Comparison of ENCODE assay signal across 16 cellular contexts in genomic region chr6:87645080-87645479, GRCh38.
DNase-seq lines count a peak whose midpoint lies in the region; ATAC-seq and FAIRE-seq lines count a peak whose summit lies in the region.
"Had no signal": no experiment of that assay in that cellular context is flagged by ENCODE, and none has a peak within 500 bp of the region (broad histone marks: within the 10 kb centered on the region; RNA-seq: fewer than 3 reads in every experiment).

No MANE protein-coding gene starts in this region.

- peak overlapping the region in 2 of 11 experiments; percentile 9 to 25; a peak in 1 of 22 replicates for H3K27ac ChIP-seq in BLaER1 treated with 17β-estradiol and CSF1 and Interleukin-3, amounts not matched to agents 10 nM and 100 nM
- no peak overlapping the region for H3K27ac ChIP-seq in duodenal mucosa (ENCODE audit: low read depth, low read length)
- H3K27ac ChIP-seq: C4-2B, right atrium auricular region had no signal

- no peaks in the 10 kb centered on the region; a peak in 1 of 20 replicates for H3K4me1 ChIP-seq in BLaER1 treated with 17β-estradiol and CSF1 and Interleukin-3, amounts not matched to agents 10 nM and 100 nM
- H3K4me1 ChIP-seq in duodenal mucosa (ENCODE audit: control insufficient read depth in 1 of 2, insufficient read depth in 2 of 2, low read length in 2 of 2): no peaks in the 10 kb centered on the region
- H3K4me1 ChIP-seq: right atrium auricular region had no signal

- no peaks in the 10 kb centered on the region for H4K20me1 ChIP-seq in BLaER1 treated with 17β-estradiol and CSF1 and Interleukin-3, amounts not matched to agents 10 nM and 100 nM

- no peaks in the 10 kb centered on the region for H3K9me3 ChIP-seq in BLaER1 treated with 17β-estradiol and CSF1 and Interleukin-3, amounts not matched to agents 10 nM and 100 nM (replicated peaks in 1 of 11)
- no peaks in the 10 kb centered on the region for H3K9me3 ChIP-seq in duodenal mucosa (ENCODE audit: control insufficient read depth in 1 of 2, low read length in 2 of 2)
- H3K9me3 ChIP-seq: right atrium auricular region had no signal

- no peak overlapping the region for H3K9ac ChIP-seq in BLaER1 treated with 17β-estradiol and CSF1 and Interleukin-3, amounts not matched to agents 10 nM and 100 nM
- H3K9ac ChIP-seq in duodenal mucosa (ENCODE audit: low read depth in 1 of 2, low read length in 2 of 2): no peak overlapping the region

- no peak overlapping the region for H3K4me3 ChIP-seq in BLaER1 treated with 17β-estradiol and CSF1 and Interleukin-3, amounts not matched to agents 10 nM and 100 nM
- peak overlapping the region; percentile 22 to 53 for H3K4me3 ChIP-seq in duodenal mucosa (ENCODE audit: low read depth in 1 of 2, low read length in 2 of 2)
- H3K4me3 ChIP-seq: right atrium auricular region had no signal

- DNase-seq in GM18507 (ENCODE audit: extremely low spot score, insufficient read length, low read depth) (no peak), NCI-H2029 treated with DMSO at 0.1 percent for 48 hours (lab: John Stamatoyannopoulos, UW) (peak; percentile 41), NCI-H69 (lab: John Stamatoyannopoulos, UW) (no peak), NCI-H345 (lab: John Stamatoyannopoulos, UW) (no peak), T-helper 9 cell (no peak)
- DNase-seq: NCI-H1694; NCI-H526 treated with DMSO at 0.1 percent for 48 hours; nephron progenitor cell; stimulated activated CD4-positive, alpha-beta T cell treated with anti-CD3 and anti-CD28 coated beads, Interleukin-4, amount 100 ng/mL, for 24 hours; stimulated activated naive B cell treated with anti-CD40 and anti-IgM and Interleukin-4, amounts not matched to agents 10 μg/mL and 1 μg/mL and 100 μg/mL, for 72 hours; T1000 had no signal

- FAIRE-seq in GM18507 (lab: Jason Lieb, UNC): peak; percentile 67

- ATAC-seq in GM19351 (IDR thresholded peaks at IDR 0.05; ENCODE audit: unreplicated experiment): no peak
- ATAC-seq: stimulated activated naive B cell treated with anti-CD40 and anti-IgM and Interleukin-4, amounts not matched to agents 10 μg/mL and 1 μg/mL and 100 μg/mL, for 72 hours had no signal

- H3K4me2 ChIP-seq in BLaER1 treated with 17β-estradiol and CSF1 and Interleukin-3, amounts not matched to agents 10 nM and 100 nM: peak overlapping the region in 8 of 11 experiments; percentile 5 to 49 (median 34); a peak in 8 of 22 replicates

- H3K36me3 ChIP-seq in BLaER1 treated with 17β-estradiol and CSF1 and Interleukin-3, amounts not matched to agents 10 nM and 100 nM: no peaks in the 10 kb centered on the region
- H3K36me3 ChIP-seq in duodenal mucosa (ENCODE audit: control insufficient read depth in 1 of 2, insufficient read depth in 2 of 2, low read length in 2 of 2): no peaks in the 10 kb centered on the region
- H3K36me3 ChIP-seq: right atrium auricular region had no signal

- H3K27me3 ChIP-seq in BLaER1 treated with 17β-estradiol and CSF1 and Interleukin-3, amounts not matched to agents 10 nM and 100 nM: no peaks in the 10 kb centered on the region
- no peaks in the 10 kb centered on the region for H3K27me3 ChIP-seq in duodenal mucosa (ENCODE audit: control insufficient read depth in 1 of 2, insufficient read depth in 2 of 2, low read length in 2 of 2)
- H3K27me3 ChIP-seq: right atrium auricular region had no signal

Comparison
In these comparisons a context has a peak if more than half of its experiments do, and no peak if none do; other contexts are left out.
1. H3K4me3 ChIP-seq: peak in duodenal mucosa (2 of 2); none in BLaER1 treated with 17β-estradiol and CSF1 and Interleukin-3, amounts not matched to agents 10 nM and 100 nM (0 of 10).